8 cellular contexts compared by ENCODE assay signal in genomic region chr10:3803884-3804741, GRCh38. TPM values are rescaled to one million over a fixed set of nuclear protein-coding genes. Genes with fewer than 3 reads are reported as not detected.
DNase-seq lines count a peak whose midpoint lies in the region; ATAC-seq and TF ChIP-seq lines count a peak whose summit lies in the region.

No MANE protein-coding gene starts in this region.

- no peak overlapping the region for H3K4me3 ChIP-seq in right cardiac atrium (ENCODE audit: low read length)

- H3K27ac ChIP-seq in right cardiac atrium (ENCODE audit: low read length) (peak overlapping the region; percentile 93), foreskin keratinocyte (peak overlapping the region; percentile 99)

- ATAC-seq in right cardiac atrium (no peak), Right ventricle myocardium inferior (no peak), foreskin keratinocyte (no peak), HG03442 (IDR thresholded peaks at IDR 0.05; ENCODE audit: unreplicated experiment) (no peak)

- no peaks in the 10 kb centered on the region for H3K9me3 ChIP-seq in right cardiac atrium (ENCODE audit: control insufficient read depth, low read length)

- intact Hi-C loops in right cardiac atrium (cut with DNase I) = no loop called here
- intact Hi-C loops in Right ventricle myocardium inferior (cut with DNase I) = no loop called here

- DNase-seq in right cardiac atrium (peak in 1 of 3 donors; percentile 56), Right ventricle myocardium inferior (ENCODE audit: missing footprints) (no peak), foreskin keratinocyte (no peak), NCI-H1436 treated with DMSO at 0.1 percent for 48 hours (lab: John Stamatoyannopoulos, UW) (no peak), occipital lobe (lab: John Stamatoyannopoulos, UW) (no peak)
- peak; percentile 79 for DNase-seq in activated CD8-positive, alpha-beta memory T cell treated with anti-CD3 and anti-CD28 coated beads, Interleukin-2, amount 50 U/mL, for 48 hours
- peak; percentile 76 for DNase-seq in stimulated activated CD4-positive, alpha-beta T cell treated with anti-CD3 and anti-CD28 coated beads, Interleukin-1b, Interleukin-23, amount 100 ng/mL, for 48 hours

- 36% methylated on average over 13 of the region's 13 CpGs for WGBS in right cardiac atrium

- H3K4me1 ChIP-seq in right cardiac atrium (ENCODE audit: control insufficient read depth, insufficient read depth, low read length) = peaks cover 21% of the 10 kb centered on the region
- peaks cover 25% of the 10 kb centered on the region for H3K4me1 ChIP-seq in foreskin keratinocyte

- TF ChIP-seq CTCF in foreskin keratinocyte (conservative IDR thresholded peaks at IDR 0.05) = no peak

- H3K27me3 ChIP-seq in right cardiac atrium (ENCODE audit: control insufficient read depth, insufficient read depth) = no peaks in the 10 kb centered on the region
- no peaks in the 10 kb centered on the region for H3K27me3 ChIP-seq in foreskin keratinocyte

RNA-seq across cellular contexts. Expression of gene KLF6, which starts 19.1 kb away (rescaled TPM):
- total RNA-seq in right cardiac atrium (10 to 100 TPM; 35.7 to 46.1 (median 39.9) TPM), Right ventricle myocardium inferior (68.4 TPM), foreskin keratinocyte (133 and 156 TPM in 2 replicates), occipital lobe (91.9 TPM)
- polyA plus RNA-seq in right cardiac atrium (27.2 TPM), foreskin keratinocyte (42.0 and 42.5 TPM in 2 replicates)

Comparison
In these comparisons a context has a peak if more than half of its experiments do, and no peak if none do; other contexts are left out.
1. DNase-seq: peak in activated CD8-positive, alpha-beta memory T cell treated with anti-CD3 and anti-CD28 coated beads, Interleukin-2, amount 50 U/mL, for 48 hours (single experiment) and stimulated activated CD4-positive, alpha-beta T cell treated with anti-CD3 and anti-CD28 coated beads, Interleukin-1b, Interleukin-23, amount 100 ng/mL, for 48 hours (single experiment); none in Right ventricle myocardium inferior (single experiment), foreskin keratinocyte (0 of 2), NCI-H1436 treated with DMSO at 0.1 percent for 48 hours (single experiment) and occipital lobe (single experiment).